16 cellular contexts compared by ENCODE assay signal in the genomic region with DNA sequence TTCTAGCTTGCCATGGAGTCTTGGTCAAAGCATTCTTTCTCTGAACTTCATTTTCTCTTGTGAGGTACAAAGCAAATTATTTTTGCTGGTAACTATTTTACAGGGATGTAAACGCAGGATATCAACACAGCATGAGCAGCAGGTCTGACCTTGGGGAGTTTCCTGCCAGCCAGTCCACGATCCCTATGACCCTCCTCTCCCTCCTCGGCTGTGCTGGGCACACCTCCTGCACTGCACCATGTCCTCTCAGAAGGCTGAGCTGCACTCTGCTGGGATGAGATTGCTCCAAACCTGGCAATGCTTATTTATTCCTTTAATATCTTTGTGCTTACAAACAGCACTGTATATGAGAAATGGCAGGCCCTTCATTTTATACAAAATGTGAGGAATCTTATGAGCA.
"Had no signal": no experiment of that assay in that cellular context is flagged by ENCODE, and none has a peak within 500 bp of the region (broad histone marks: within the 10 kb centered on the region; RNA-seq: fewer than 3 reads in every experiment).

No MANE protein-coding gene starts in this region.

- DNase-seq: effector memory CD4-positive, alpha-beta T cell; heart left ventricle; lower lobe of right lung; pancreas; sigmoid colon; stimulated activated CD4-positive, alpha-beta T cell treated with anti-CD3 and anti-CD28 coated beads, Interleukin-2, amount 100 ng/mL, for 24 hours; stimulated activated CD4-positive, alpha-beta T cell treated with anti-CD3 and anti-CD28 coated beads, Interleukin-4, amount 100 ng/mL, for 4 hours; stimulated activated naive B cell treated with anti-CD40 and anti-IgM and Interleukin-4, amounts not matched to agents 10 μg/mL and 1 μg/mL and 100 μg/mL, for 72 hours; stimulated activated naive CD8-positive, alpha-beta T cell treated with anti-CD3 and anti-CD28 coated beads, Interleukin-15, amount 100 ng/mL, for 72 hours; testis; transverse colon had no signal

- H3K4me3 ChIP-seq: coronary artery, heart left ventricle, lower lobe of right lung, pancreas, sigmoid colon, skin epidermis, testis, transverse colon had no signal

- ATAC-seq: esophagus mucosa; left lobe of liver; lower lobe of right lung; natural killer cell treated with Interleukin-12 subunit alpha and Interleukin-12 subunit beta and Interleukin-15 and Interleukin-18, amount 100 ng/mL, for 72 hours; stimulated activated naive CD8-positive, alpha-beta T cell treated with anti-CD3 and anti-CD28 coated beads, Interleukin-15, amount 100 ng/mL, for 72 hours had no signal

- H3K9me3 ChIP-seq: heart left ventricle, lower lobe of right lung, pancreas, sigmoid colon, testis, transverse colon had no signal

- H3K36me3 ChIP-seq: heart left ventricle, lower lobe of right lung, pancreas, sigmoid colon, transverse colon had no signal

- H3K27me3 ChIP-seq: heart left ventricle, pancreas, sigmoid colon, testis, transverse colon had no signal

- H3K27ac ChIP-seq: coronary artery, lower lobe of right lung, pancreas, sigmoid colon, skin epidermis, testis, transverse colon had no signal

- H3K4me1 ChIP-seq: lower lobe of right lung, pancreas, sigmoid colon, testis, transverse colon had no signal
